ENCODE assay signal across 8 cellular contexts in genomic region chr2:195612515-195613495, GRCh38. TPM values are rescaled to one million over a fixed set of nuclear protein-coding genes. Genes with fewer than 3 reads are reported as not detected.
A peak's percentile ranks its signal among the peaks of the same experiment; 100 is the strongest.
DNase-seq lines count a peak whose midpoint lies in the region; TF ChIP-seq lines count a peak whose summit lies in the region.

No MANE protein-coding gene starts in this region.

- H3K27me3 ChIP-seq in brain microvascular endothelial cell (replicated peaks) (no peaks in the 10 kb centered on the region), subcutaneous abdominal adipose tissue (ENCODE audit: control insufficient read depth in 5 of 5, insufficient read depth in 4 of 5, low read length in 5 of 5) (no peaks in the 10 kb centered on the region), colonic mucosa (no peaks in the 10 kb centered on the region)

- H3K27ac ChIP-seq in brain microvascular endothelial cell: peak overlapping the region; percentile 94
- H3K27ac ChIP-seq in subcutaneous abdominal adipose tissue (ENCODE audit: low read depth, low read length): peak overlapping the region; percentile 4
- no peak overlapping the region for H3K27ac ChIP-seq in colonic mucosa

- H3K36me3 ChIP-seq in brain microvascular endothelial cell (replicated peaks): no peaks in the 10 kb centered on the region
- no peaks in the 10 kb centered on the region for H3K36me3 ChIP-seq in subcutaneous abdominal adipose tissue (ENCODE audit: control insufficient read depth in 5 of 5, insufficient read depth in 5 of 5, low read length in 5 of 5)
- no peaks in the 10 kb centered on the region for H3K36me3 ChIP-seq in colonic mucosa

- H3K4me1 ChIP-seq in subcutaneous abdominal adipose tissue (ENCODE audit: control insufficient read depth in 5 of 5, insufficient read depth in 5 of 5, low read length in 5 of 5) (peaks cover 0 to 26% (median 7%) of the 10 kb centered on the region in 5 donors), colonic mucosa (no peaks in the 10 kb centered on the region)

- H3K9ac ChIP-seq in subcutaneous abdominal adipose tissue (ENCODE audit: low read length in 5 of 5) (peak overlapping the region in 1 of 5 donors; percentile 40), colonic mucosa (ENCODE audit: low read depth in 2 of 2, low read length in 2 of 2) (no peak overlapping the region)

- no peaks in the 10 kb centered on the region for H3K9me3 ChIP-seq in subcutaneous abdominal adipose tissue (ENCODE audit: control insufficient read depth in 5 of 5, low read length in 5 of 5)
- H3K9me3 ChIP-seq in colonic mucosa: no peaks in the 10 kb centered on the region

- intact Hi-C loops in colonic mucosa (cut with DNase I): no loop called here

- TF ChIP-seq CTCF in brain microvascular endothelial cell (IDR thresholded peaks at IDR 0.05; ENCODE audit: low read depth, low read length, missing control alignments) (no peak), colonic mucosa (IDR thresholded peaks at IDR 0.05) (no peak)

- peak; percentile 61 for DNase-seq in HK-2 (ENCODE audit: unreplicated experiment)
- peak; percentile 88 for DNase-seq in brain microvascular endothelial cell
- DNase-seq in colonic mucosa: no peak
- no peak for DNase-seq in NCI-H2196 treated with DMSO at 0.1 percent for 48 hours (lab: John Stamatoyannopoulos, UW; ENCODE audit: unreplicated experiment)
- no peak for DNase-seq in T-helper 1 cell
- DNase-seq in T-helper 9 cell: no peak

- H3K4me3 ChIP-seq in brain microvascular endothelial cell (ENCODE audit: low read depth, low read length) (peak overlapping the region; percentile 13), iPS-11a (ENCODE audit: low read depth, low read length) (peak overlapping the region; percentile 10), subcutaneous abdominal adipose tissue (ENCODE audit: low read depth in 1 of 5, low read length in 5 of 5) (no peak overlapping the region), colonic mucosa (no peak overlapping the region)

- in situ Hi-C loops in brain microvascular endothelial cell (cut with HindIII; ENCODE audit: low pct_ligation_motif_present, low sequenced_read_pairs): no loop called here

RNA-seq across cellular contexts. Expression of gene SLC39A10, which starts 44.2 kb away (rescaled TPM):
- 10 to 100 TPM; 12.8 to 16.5 TPM for total RNA-seq in colonic mucosa

Comparison
In these comparisons a context has a peak if more than half of its experiments do, and no peak if none do; other contexts are left out.
1. DNase-seq: peak in HK-2 (single experiment) and brain microvascular endothelial cell (single experiment); none in colonic mucosa (single experiment), NCI-H2196 treated with DMSO at 0.1 percent for 48 hours (single experiment), T-helper 1 cell (0 of 5) and T-helper 9 cell (single experiment).
2. H3K4me3 ChIP-seq: peak in brain microvascular endothelial cell (single experiment) and iPS-11a (single experiment); none in subcutaneous abdominal adipose tissue (0 of 5) and colonic mucosa (single experiment).